ENCODE assay signal across 1 cellular context in the genomic region with DNA sequence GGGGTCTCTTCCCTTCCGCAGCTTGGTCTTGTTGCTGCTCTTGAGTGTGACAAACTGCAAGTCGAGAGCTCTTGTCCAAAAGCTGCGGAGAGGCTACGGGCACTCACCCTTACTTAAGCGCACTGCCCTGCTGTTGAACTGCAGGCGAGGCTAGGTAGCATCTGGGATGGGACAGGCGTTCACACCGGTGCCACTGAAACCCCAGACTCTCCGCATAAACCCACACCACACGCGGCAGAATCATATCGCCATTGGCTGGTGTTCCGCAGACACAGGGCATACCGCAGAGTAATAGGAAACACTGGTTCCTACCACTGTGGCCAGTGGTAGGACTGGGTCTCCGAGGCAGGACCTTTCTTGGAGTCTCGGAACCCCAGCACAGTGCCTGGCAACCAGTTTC.
TF ChIP-seq lines count a peak whose summit lies in the region.

No MANE protein-coding gene starts in this region.

TF ChIP-seq in GM23338, 12 proteins besides CTCF, POLR2A, EP300 and RAD21 (continued from another document):
- TF ChIP-seq, protein P1, sequence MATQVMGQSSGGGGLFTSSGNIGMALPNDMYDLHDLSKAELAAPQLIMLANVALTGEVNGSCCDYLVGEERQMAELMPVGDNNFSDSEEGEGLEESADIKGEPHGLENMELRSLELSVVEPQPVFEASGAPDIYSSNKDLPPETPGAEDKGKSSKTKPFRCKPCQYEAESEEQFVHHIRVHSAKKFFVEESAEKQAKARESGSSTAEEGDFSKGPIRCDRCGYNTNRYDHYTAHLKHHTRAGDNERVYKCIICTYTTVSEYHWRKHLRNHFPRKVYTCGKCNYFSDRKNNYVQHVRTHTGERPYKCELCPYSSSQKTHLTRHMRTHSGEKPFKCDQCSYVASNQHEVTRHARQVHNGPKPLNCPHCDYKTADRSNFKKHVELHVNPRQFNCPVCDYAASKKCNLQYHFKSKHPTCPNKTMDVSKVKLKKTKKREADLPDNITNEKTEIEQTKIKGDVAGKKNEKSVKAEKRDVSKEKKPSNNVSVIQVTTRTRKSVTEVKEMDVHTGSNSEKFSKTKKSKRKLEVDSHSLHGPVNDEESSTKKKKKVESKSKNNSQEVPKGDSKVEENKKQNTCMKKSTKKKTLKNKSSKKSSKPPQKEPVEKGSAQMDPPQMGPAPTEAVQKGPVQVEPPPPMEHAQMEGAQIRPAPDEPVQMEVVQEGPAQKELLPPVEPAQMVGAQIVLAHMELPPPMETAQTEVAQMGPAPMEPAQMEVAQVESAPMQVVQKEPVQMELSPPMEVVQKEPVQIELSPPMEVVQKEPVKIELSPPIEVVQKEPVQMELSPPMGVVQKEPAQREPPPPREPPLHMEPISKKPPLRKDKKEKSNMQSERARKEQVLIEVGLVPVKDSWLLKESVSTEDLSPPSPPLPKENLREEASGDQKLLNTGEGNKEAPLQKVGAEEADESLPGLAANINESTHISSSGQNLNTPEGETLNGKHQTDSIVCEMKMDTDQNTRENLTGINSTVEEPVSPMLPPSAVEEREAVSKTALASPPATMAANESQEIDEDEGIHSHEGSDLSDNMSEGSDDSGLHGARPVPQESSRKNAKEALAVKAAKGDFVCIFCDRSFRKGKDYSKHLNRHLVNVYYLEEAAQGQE (IDR thresholded peaks at IDR 0.05; ENCODE audit: unreplicated experiment), result no peak
TF ChIP-seq in GM23338: peak in this region for 0.
